ENCODE assay signal across 20 cellular contexts in the genomic region with DNA sequence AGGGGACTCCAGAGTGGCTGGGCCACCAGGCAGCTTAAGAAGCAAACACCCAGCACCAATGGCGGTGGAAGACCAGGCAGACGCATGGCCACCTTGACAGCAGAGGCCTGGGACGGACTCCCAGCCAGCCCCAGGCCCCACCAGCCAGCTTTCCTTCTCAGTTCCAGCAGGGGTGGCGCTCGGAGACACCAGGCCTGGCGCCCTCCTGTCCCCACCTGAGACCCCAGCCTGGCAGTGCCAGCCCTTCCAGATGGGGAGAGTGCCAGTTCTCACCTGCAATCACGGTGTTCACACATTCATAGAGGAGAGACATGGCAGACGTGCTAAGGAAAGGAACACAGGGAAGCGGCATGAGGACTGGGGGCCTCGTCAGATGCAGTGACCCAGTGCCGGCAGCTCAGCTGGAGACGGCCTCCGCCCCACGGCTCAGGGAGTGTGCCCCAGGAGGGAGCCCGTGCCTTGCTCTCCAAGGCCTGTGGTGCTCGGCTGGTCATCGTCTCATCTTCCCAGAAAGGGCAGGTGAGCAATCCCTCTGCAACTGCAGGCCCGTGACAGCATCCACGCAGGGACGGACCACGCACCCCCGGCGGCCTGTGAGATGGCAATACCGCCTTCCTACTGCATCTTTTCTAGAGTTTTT. TPM values are rescaled to one million over a fixed set of nuclear protein-coding genes. Genes with fewer than 3 reads are reported as not detected.
A peak's percentile ranks its signal among the peaks of the same experiment; 100 is the strongest.
DNase-seq lines count a peak whose midpoint lies in the region; ATAC-seq, FAIRE-seq and TF ChIP-seq lines count a peak whose summit lies in the region.
"Had no signal": no experiment of that assay in that cellular context is flagged by ENCODE, and none has a peak within 500 bp of the region (broad histone marks: within the 10 kb centered on the region; RNA-seq: fewer than 3 reads in every experiment).

No MANE protein-coding gene starts in this region.

- no peak overlapping the region for H3K4me2 ChIP-seq in HepG2 (ENCODE audit: low read depth, low read length)

- no peak overlapping the region for H3K4me3 Mint-ChIP-seq in stimulated activated naive B cell treated with anti-CD40 and anti-IgM and Interleukin-4, amounts not matched to agents 10 μg/mL and 1 μg/mL and 100 μg/mL, for 72 hours
- H3K4me3 Mint-ChIP-seq: CD4-positive, alpha-beta memory T cell had no signal

- TF ChIP-seq RAD21 in HepG2 (CRISPR knock-in tag; IDR thresholded peaks at IDR 0.05): no peak

- no peaks in the 10 kb centered on the region for H3K9me3 Mint-ChIP-seq in stimulated activated naive B cell treated with anti-CD40 and anti-IgM and Interleukin-4, amounts not matched to agents 10 μg/mL and 1 μg/mL and 100 μg/mL, for 72 hours
- H3K9me3 Mint-ChIP-seq: CD4-positive, alpha-beta memory T cell had no signal

- intact Hi-C loops in left ventricle myocardium inferior (cut with micrococcal nuclease) (no loop called here), left ventricle myocardium superior (cut with micrococcal nuclease) (no loop called here), HepG2 (cut with micrococcal nuclease; ENCODE audit: unreplicated experiment) (no loop called here), right lobe of liver (cut with DNase I) (no loop called here)

- H3K36me3 Mint-ChIP-seq in stimulated activated naive B cell treated with anti-CD40 and anti-IgM and Interleukin-4, amounts not matched to agents 10 μg/mL and 1 μg/mL and 100 μg/mL, for 72 hours: peaks cover 29 to 46% of the 10 kb centered on the region in 2 donors

- peaks cover 0 to 1% of the 10 kb centered on the region in 2 donors for H3K4me1 Mint-ChIP-seq in stimulated activated naive B cell treated with anti-CD40 and anti-IgM and Interleukin-4, amounts not matched to agents 10 μg/mL and 1 μg/mL and 100 μg/mL, for 72 hours
- H3K4me1 Mint-ChIP-seq: CD4-positive, alpha-beta memory T cell had no signal

- in situ Hi-C loops in HepG2 (cut with HindIII; ENCODE audit: extremely low pct_ligation_motif_present, low pct_unique_long_range_greater_than_20kb): no loop called here

- H3K27me3 Mint-ChIP-seq in stimulated activated naive B cell treated with anti-CD40 and anti-IgM and Interleukin-4, amounts not matched to agents 10 μg/mL and 1 μg/mL and 100 μg/mL, for 72 hours: no peaks in the 10 kb centered on the region
- H3K27me3 Mint-ChIP-seq: CD4-positive, alpha-beta memory T cell had no signal

- H3K9me3 ChIP-seq in left ventricle myocardium inferior (replicated peaks) (no peaks in the 10 kb centered on the region), HepG2 (ENCODE audit: low read length) (no peaks in the 10 kb centered on the region), right lobe of liver (no peaks in the 10 kb centered on the region), SK-N-MC (ENCODE audit: low read depth, low read length) (no peaks in the 10 kb centered on the region)
- H3K9me3 ChIP-seq: HAP-1 had no signal

- no peak for TF ChIP-seq EP300 in HepG2 (IDR thresholded peaks at IDR 0.05; ENCODE audit: low read depth in 2 of 2, low read length in 2 of 2)
- TF ChIP-seq EP300 in HepG2 (CRISPR knock-in tag; IDR thresholded peaks at IDR 0.05; ENCODE audit: borderline replicate concordance): no peak

- no TSS peak for BruUV-seq in HepG2 (replicated peaks; lab: Mats Ljungman, UMichigan)

- ATAC-seq in left ventricle myocardium superior (no peak), HepG2 (no peak), right lobe of liver (no peak), HG03439 (IDR thresholded peaks at IDR 0.05; ENCODE audit: unreplicated experiment) (no peak)
- ATAC-seq in stimulated activated naive B cell treated with anti-CD40 and anti-IgM and Interleukin-4, amounts not matched to agents 10 μg/mL and 1 μg/mL and 100 μg/mL, for 72 hours (replicated peaks): no peak

- no peak overlapping the region for H3K4me3 ChIP-seq in left ventricle myocardium inferior
- no peak overlapping the region for H3K4me3 ChIP-seq in HepG2 (replicated peaks in 1 of 3; ENCODE audit: insufficient read depth in 1 of 3, low read depth in 2 of 3, low read length in 3 of 3)
- H3K4me3 ChIP-seq in right lobe of liver: no peak overlapping the region
- H3K4me3 ChIP-seq in SK-N-MC: no peak overlapping the region
- H3K4me3 ChIP-seq: HAP-1 had no signal

- H3K27ac Mint-ChIP-seq in stimulated activated naive B cell treated with anti-CD40 and anti-IgM and Interleukin-4, amounts not matched to agents 10 μg/mL and 1 μg/mL and 100 μg/mL, for 72 hours: peak overlapping the region; percentile 62
- H3K27ac Mint-ChIP-seq: CD4-positive, alpha-beta memory T cell had no signal

- TF ChIP-seq POLR2A in HepG2 (IDR thresholded peaks at IDR 0.05; ENCODE audit: insufficient read depth in 1 of 2, low read depth in 2 of 2, low read length in 2 of 2) (no peak), right lobe of liver (IDR thresholded peaks at IDR 0.05) (no peak)

- no peak overlapping the region for H3K9ac ChIP-seq in HepG2 (ENCODE audit: insufficient read depth, low read depth, low read length)
- H3K9ac ChIP-seq in SK-N-MC (ENCODE audit: insufficient read length): no peak overlapping the region

- H3K27me3 ChIP-seq in left ventricle myocardium inferior (ENCODE audit: low read depth): no peaks in the 10 kb centered on the region
- H3K27me3 ChIP-seq in HepG2 (ENCODE audit: control insufficient read depth in 1 of 2, insufficient read depth in 2 of 2, low read length in 2 of 2): no peaks in the 10 kb centered on the region
- no peaks in the 10 kb centered on the region for H3K27me3 ChIP-seq in right lobe of liver

- 99% methylated on average over 11 of the region's 24 CpGs for WGBS in HepG2 (ENCODE audit: low lambda C conversion rate)
- 97% methylated on average over 6 of the region's 24 CpGs for WGBS in right lobe of liver (ENCODE audit: insufficient coverage, low coverage, low lambda C conversion rate, missing lambda C conversion rate)

- CTCF ChIA-PET in HepG2 (lab: Yijun Ruan, JAX; ENCODE audit: low intra/inter-chr PET ratio, low total read pairs): no interaction called here

- no peaks in the 10 kb centered on the region for H3K79me2 ChIP-seq in HepG2 (ENCODE audit: insufficient read depth, low read length)

- H3K36me3 ChIP-seq in left ventricle myocardium inferior (peaks cover 76% of the 10 kb centered on the region), HepG2 (replicated peaks in 1 of 2; ENCODE audit: control insufficient read depth in 1 of 2, insufficient read depth in 2 of 2, low read length in 2 of 2) (peaks cover 29 to 61% of the 10 kb centered on the region in 2 experiments), right lobe of liver (peaks cover 0 to 68% (median 26%) of the 10 kb centered on the region in 4 donors), SK-N-MC (ENCODE audit: insufficient read depth, low read length) (peaks cover 38% of the 10 kb centered on the region; the same call in 1 of the 2 replicates)

- H3K27ac ChIP-seq in left ventricle myocardium inferior (replicated peaks): peak overlapping the region; percentile 94
- H3K27ac ChIP-seq in HepG2 (ENCODE audit: extremely low read length, insufficient read depth, low read length): no peak overlapping the region
- H3K27ac ChIP-seq in right lobe of liver: no peak overlapping the region
- H3K27ac ChIP-seq in SK-N-MC: 0 out of 2 replicates have a peak overlapping the region, but pooled peaks have one; percentile 42

- no peak for TF ChIP-seq CTCF in left ventricle myocardium inferior (IDR thresholded peaks at IDR 0.05; ENCODE audit: borderline replicate concordance)
- TF ChIP-seq CTCF in HepG2 (CRISPR knock-in tag; IDR thresholded peaks at IDR 0.05): no peak
- no peak for TF ChIP-seq CTCF in right lobe of liver (IDR thresholded peaks at IDR 0.05)

- no peaks in the 10 kb centered on the region for H4K20me1 ChIP-seq in HepG2 (ENCODE audit: insufficient read depth, low read length)

- no peak overlapping the region for H2AFZ ChIP-seq in HepG2 (ENCODE audit: low read length)

- no peak for FAIRE-seq in HepG2 (lab: Jason Lieb, UNC)
- FAIRE-seq: GM12891, GM18507, H54 had no signal

- DNase-seq in left ventricle myocardium inferior (no peak), left ventricle myocardium superior (no peak), HepG2 (ENCODE audit: low spot score) (no peak), right lobe of liver (no peak), SK-N-MC (ENCODE audit: low read depth, low spot score) (no peak), HuH-7.5 (ENCODE audit: low spot score) (no peak)
- DNase-seq in stimulated activated naive B cell treated with anti-CD40 and anti-IgM and Interleukin-4, amounts not matched to agents 10 μg/mL and 1 μg/mL and 100 μg/mL, for 72 hours: no peak
- DNase-seq: C1 segment of cervical spinal cord; Calu3; CD4-positive, alpha-beta memory T cell; COR-L47; DMS79 treated with DMSO at 0.1 percent for 48 hours; GF-D8; GOT3 had no signal

- POLR2A ChIA-PET in HepG2 (lab: Yijun Ruan, JAX): no interaction called here

- H3K4me1 ChIP-seq in left ventricle myocardium inferior (peaks cover 38% of the 10 kb centered on the region), HepG2 (ENCODE audit: insufficient read depth, low read length) (no peaks in the 10 kb centered on the region), right lobe of liver (no peaks in the 10 kb centered on the region)
- H3K4me1 ChIP-seq: HAP-1 had no signal

RNA-seq across cellular contexts. Expression of a gene that starts 24.4 kb away (rescaled TPM):
- total RNA-seq in left ventricle myocardium inferior (75.4 TPM), left ventricle myocardium superior (78.2 TPM), HepG2 (2016; rRNA removed; fragmentation: Illumina TruSeq; extraction: Trizol) (73.5 and 82.6 TPM in 2 replicates), right lobe of liver (10 to 100 TPM; 55.5 to 99.0 (median 65.5) TPM)
- total RNA-seq in HepG2 (2016; cell fraction: cytosol; rRNA removed; fragmentation: Illumina TruSeq; extraction: Trizol; ENCODE audit: low read depth): 30.1 and 33.5 TPM in 2 replicates
- total RNA-seq in HepG2 (2016; cell fraction: insoluble cytoplasmic fraction; rRNA removed; fragmentation: Illumina TruSeq; extraction: Trizol): 55.4 and 84.4 TPM in 2 replicates
- 61.4 and 65.9 TPM in 2 replicates for total RNA-seq in HepG2 (2016; cell fraction: membrane; rRNA removed; fragmentation: Illumina TruSeq; extraction: Trizol)
- 44.7 and 54.3 TPM in 2 replicates for total RNA-seq in HepG2 (2016; cell fraction: nucleus; rRNA removed; fragmentation: Illumina TruSeq; extraction: Trizol)
- 68.0 and 78.6 TPM in 2 replicates for polyA plus RNA-seq in HepG2 (2011; rRNA removed)
- polyA plus RNA-seq in HepG2 (2011; cell fraction: cytosol; rRNA removed): 50.1 and 66.2 TPM in 2 replicates
- 236 and 270 TPM in 2 replicates for polyA plus RNA-seq in HepG2 (2011; cell fraction: nucleus; rRNA removed)
- 61.5 and 82.7 TPM in 2 replicates for polyA plus RNA-seq in HepG2 (2012)
- polyA plus RNA-seq in HepG2 (2016; cell fraction: cytosol; fragmentation: Illumina TruSeq; extraction: Trizol; ENCODE audit: low read depth): 11.6 and 13.9 TPM in 2 replicates
- 71.2 and 87.4 TPM in 2 replicates for polyA plus RNA-seq in HepG2 (2016; cell fraction: insoluble cytoplasmic fraction; fragmentation: Illumina TruSeq; extraction: Trizol; ENCODE audit: low read depth)
- polyA plus RNA-seq in HepG2 (2016; cell fraction: membrane; fragmentation: Illumina TruSeq; extraction: Trizol; ENCODE audit: low read depth): 38.5 and 41.5 TPM in 2 replicates
- polyA plus RNA-seq in HepG2 (2016; cell fraction: nucleus; fragmentation: Illumina TruSeq; extraction: Trizol; ENCODE audit: insufficient read depth, low read depth): 139 and 143 TPM in 2 replicates
- polyA minus RNA-seq in HepG2 (2011; rRNA and poly(A)+ RNA removed; ENCODE audit: low replicate concordance): 72.3 and 142 TPM in 2 replicates
- 54.0 and 70.6 TPM in 2 replicates for polyA minus RNA-seq in HepG2 (2011; cell fraction: cytosol; rRNA and poly(A)+ RNA removed)
- polyA minus RNA-seq in HepG2 (2011; cell fraction: nucleus; rRNA and poly(A)+ RNA removed): 44.3 and 51.8 TPM in 2 replicates

RNA-seq across cellular contexts. Expression of a gene that starts 30.3 kb away (rescaled TPM):
- 2.8 TPM for total RNA-seq in left ventricle myocardium inferior
- total RNA-seq in left ventricle myocardium superior: 1.9 TPM
- total RNA-seq in HepG2 (2016; rRNA removed; fragmentation: Illumina TruSeq; extraction: Trizol): 0.24 and 0.77 TPM in 2 replicates
- total RNA-seq in HepG2 (2016; cell fraction: cytosol; rRNA removed; fragmentation: Illumina TruSeq; extraction: Trizol; ENCODE audit: low read depth): 0.79 and 0.91 TPM in 2 replicates
- total RNA-seq in HepG2 (2016; cell fraction: insoluble cytoplasmic fraction; rRNA removed; fragmentation: Illumina TruSeq; extraction: Trizol): 0.34 and 1.5 TPM in 2 replicates
- total RNA-seq in HepG2 (2016; cell fraction: membrane; rRNA removed; fragmentation: Illumina TruSeq; extraction: Trizol): 0.83 and 1.5 TPM in 2 replicates
- total RNA-seq in HepG2 (2016; cell fraction: nucleus; rRNA removed; fragmentation: Illumina TruSeq; extraction: Trizol): 1.1 and 2.5 TPM in 2 replicates
- 3.9 and 4.1 TPM in 2 replicates for polyA plus RNA-seq in HepG2 (2011; rRNA removed)
- 0.55 and 0.75 TPM in 2 replicates for polyA plus RNA-seq in HepG2 (2011; cell fraction: cytosol; rRNA removed)
- 66.6 and 91.0 TPM in 2 replicates for polyA plus RNA-seq in HepG2 (2011; cell fraction: nucleus; rRNA removed)
- polyA plus RNA-seq in HepG2 (2012): 1.7 and 4.4 TPM in 2 replicates
- polyA plus RNA-seq in HepG2 (2016; cell fraction: cytosol; fragmentation: Illumina TruSeq; extraction: Trizol; ENCODE audit: low read depth): 0.57 and 1.2 TPM in 2 replicates
- polyA plus RNA-seq in HepG2 (2016; cell fraction: insoluble cytoplasmic fraction; fragmentation: Illumina TruSeq; extraction: Trizol; ENCODE audit: low read depth): 0.45 and 0.53 TPM in 2 replicates
- 0.94 TPM in 2 replicates for polyA plus RNA-seq in HepG2 (2016; cell fraction: membrane; fragmentation: Illumina TruSeq; extraction: Trizol; ENCODE audit: low read depth)
- 4.3 and 6.3 TPM in 2 replicates for polyA plus RNA-seq in HepG2 (2016; cell fraction: nucleus; fragmentation: Illumina TruSeq; extraction: Trizol; ENCODE audit: insufficient read depth, low read depth)
- polyA minus RNA-seq in HepG2 (2011; rRNA and poly(A)+ RNA removed; ENCODE audit: low replicate concordance): 0.54 and 2.7 TPM in 2 replicates
- polyA minus RNA-seq in HepG2 (2011; cell fraction: cytosol; rRNA and poly(A)+ RNA removed): not detected in 2 replicates
- 1.9 and 4.2 TPM in 2 replicates for polyA minus RNA-seq in HepG2 (2011; cell fraction: nucleus; rRNA and poly(A)+ RNA removed)
- 1 to 10 TPM in 5 of 6 experiments, not detected in 1; 1.2 to 6.9 (median 4.2) TPM for total RNA-seq in right lobe of liver
- total RNA-seq: Daoy had no signal

RNA-seq across cellular contexts. Expression of a gene that starts 30.9 kb away (rescaled TPM):
- total RNA-seq in left ventricle myocardium inferior (16.1 TPM), left ventricle myocardium superior (17.5 TPM), HepG2 (2016; rRNA removed; fragmentation: Illumina TruSeq; extraction: Trizol) (3.5 and 4.3 TPM in 2 replicates), right lobe of liver (10 to 100 TPM in 4 of 6 experiments, 1 to 10 TPM in 2; 8.3 to 13.8 (median 10.8) TPM)
- 2.2 and 2.7 TPM in 2 replicates for total RNA-seq in HepG2 (2016; cell fraction: cytosol; rRNA removed; fragmentation: Illumina TruSeq; extraction: Trizol; ENCODE audit: low read depth)
- total RNA-seq in HepG2 (2016; cell fraction: insoluble cytoplasmic fraction; rRNA removed; fragmentation: Illumina TruSeq; extraction: Trizol): 3.5 and 4.0 TPM in 2 replicates
- total RNA-seq in HepG2 (2016; cell fraction: membrane; rRNA removed; fragmentation: Illumina TruSeq; extraction: Trizol): 2.7 and 3.2 TPM in 2 replicates
- 2.4 and 2.5 TPM in 2 replicates for total RNA-seq in HepG2 (2016; cell fraction: nucleus; rRNA removed; fragmentation: Illumina TruSeq; extraction: Trizol)
- polyA plus RNA-seq in HepG2 (2011; rRNA removed): 17.8 and 20.3 TPM in 2 replicates
- polyA plus RNA-seq in HepG2 (2011; cell fraction: cytosol; rRNA removed): 13.9 and 16.9 TPM in 2 replicates
- polyA plus RNA-seq in HepG2 (2011; cell fraction: nucleus; rRNA removed): 10.8 and 12.6 TPM in 2 replicates
- 6.2 and 6.8 TPM in 2 replicates for polyA plus RNA-seq in HepG2 (2012)
- 0.97 and 1.0 TPM in 2 replicates for polyA plus RNA-seq in HepG2 (2016; cell fraction: cytosol; fragmentation: Illumina TruSeq; extraction: Trizol; ENCODE audit: low read depth)
- 6.2 and 7.9 TPM in 2 replicates for polyA plus RNA-seq in HepG2 (2016; cell fraction: insoluble cytoplasmic fraction; fragmentation: Illumina TruSeq; extraction: Trizol; ENCODE audit: low read depth)
- polyA plus RNA-seq in HepG2 (2016; cell fraction: membrane; fragmentation: Illumina TruSeq; extraction: Trizol; ENCODE audit: low read depth): 2.8 TPM in 2 replicates
- polyA plus RNA-seq in HepG2 (2016; cell fraction: nucleus; fragmentation: Illumina TruSeq; extraction: Trizol; ENCODE audit: insufficient read depth, low read depth): 6.6 and 6.8 TPM in 2 replicates
- polyA minus RNA-seq in HepG2 (2011; rRNA and poly(A)+ RNA removed; ENCODE audit: low replicate concordance): 23.6 and 71.5 TPM in 2 replicates
- polyA minus RNA-seq in HepG2 (2011; cell fraction: cytosol; rRNA and poly(A)+ RNA removed): 19.3 and 25.0 TPM in 2 replicates
- polyA minus RNA-seq in HepG2 (2011; cell fraction: nucleus; rRNA and poly(A)+ RNA removed): 5.3 and 6.0 TPM in 2 replicates

RNA-seq across cellular contexts. Expression of a gene that starts 36.7 kb away (rescaled TPM):
- total RNA-seq in left ventricle myocardium inferior (8.4 TPM), left ventricle myocardium superior (11.9 TPM), HepG2 (2016; rRNA removed; fragmentation: Illumina TruSeq; extraction: Trizol) (7.5 and 9.7 TPM in 2 replicates), right lobe of liver (10 to 100 TPM; 10.3 to 23.5 (median 14.9) TPM)
- total RNA-seq in HepG2 (2016; cell fraction: cytosol; rRNA removed; fragmentation: Illumina TruSeq; extraction: Trizol; ENCODE audit: low read depth): 20.6 and 20.7 TPM in 2 replicates
- total RNA-seq in HepG2 (2016; cell fraction: insoluble cytoplasmic fraction; rRNA removed; fragmentation: Illumina TruSeq; extraction: Trizol): 6.4 and 8.2 TPM in 2 replicates
- 12.0 and 15.8 TPM in 2 replicates for total RNA-seq in HepG2 (2016; cell fraction: membrane; rRNA removed; fragmentation: Illumina TruSeq; extraction: Trizol)
- 12.3 and 14.9 TPM in 2 replicates for total RNA-seq in HepG2 (2016; cell fraction: nucleus; rRNA removed; fragmentation: Illumina TruSeq; extraction: Trizol)
- 14.6 and 17.9 TPM in 2 replicates for polyA plus RNA-seq in HepG2 (2011; rRNA removed)
- 6.1 and 9.5 TPM in 2 replicates for polyA plus RNA-seq in HepG2 (2011; cell fraction: cytosol; rRNA removed)
- 138 and 210 TPM in 2 replicates for polyA plus RNA-seq in HepG2 (2011; cell fraction: nucleus; rRNA removed)
- polyA plus RNA-seq in HepG2 (2012): 22.3 and 23.3 TPM in 2 replicates
- polyA plus RNA-seq in HepG2 (2016; cell fraction: cytosol; fragmentation: Illumina TruSeq; extraction: Trizol; ENCODE audit: low read depth): 2.5 and 3.3 TPM in 2 replicates
- 10.5 and 15.3 TPM in 2 replicates for polyA plus RNA-seq in HepG2 (2016; cell fraction: insoluble cytoplasmic fraction; fragmentation: Illumina TruSeq; extraction: Trizol; ENCODE audit: low read depth)
- polyA plus RNA-seq in HepG2 (2016; cell fraction: membrane; fragmentation: Illumina TruSeq; extraction: Trizol; ENCODE audit: low read depth): 7.1 TPM in 2 replicates
- polyA plus RNA-seq in HepG2 (2016; cell fraction: nucleus; fragmentation: Illumina TruSeq; extraction: Trizol; ENCODE audit: insufficient read depth, low read depth): 76.0 and 84.3 TPM in 2 replicates
- polyA minus RNA-seq in HepG2 (2011; rRNA and poly(A)+ RNA removed; ENCODE audit: low replicate concordance): 36.8 and 45.6 TPM in 2 replicates
- polyA minus RNA-seq in HepG2 (2011; cell fraction: cytosol; rRNA and poly(A)+ RNA removed): 21.6 and 26.0 TPM in 2 replicates
- 30.1 and 31.9 TPM in 2 replicates for polyA minus RNA-seq in HepG2 (2011; cell fraction: nucleus; rRNA and poly(A)+ RNA removed)

Comparison
In these comparisons a context has a peak if more than half of its experiments do, and no peak if none do; other contexts are left out.
1. H3K27ac ChIP-seq: peak in left ventricle myocardium inferior (single experiment) and SK-N-MC (single experiment); none in HepG2 (single experiment) and right lobe of liver (0 of 3).